10 cellular contexts compared by ENCODE assay signal in the genomic region with DNA sequence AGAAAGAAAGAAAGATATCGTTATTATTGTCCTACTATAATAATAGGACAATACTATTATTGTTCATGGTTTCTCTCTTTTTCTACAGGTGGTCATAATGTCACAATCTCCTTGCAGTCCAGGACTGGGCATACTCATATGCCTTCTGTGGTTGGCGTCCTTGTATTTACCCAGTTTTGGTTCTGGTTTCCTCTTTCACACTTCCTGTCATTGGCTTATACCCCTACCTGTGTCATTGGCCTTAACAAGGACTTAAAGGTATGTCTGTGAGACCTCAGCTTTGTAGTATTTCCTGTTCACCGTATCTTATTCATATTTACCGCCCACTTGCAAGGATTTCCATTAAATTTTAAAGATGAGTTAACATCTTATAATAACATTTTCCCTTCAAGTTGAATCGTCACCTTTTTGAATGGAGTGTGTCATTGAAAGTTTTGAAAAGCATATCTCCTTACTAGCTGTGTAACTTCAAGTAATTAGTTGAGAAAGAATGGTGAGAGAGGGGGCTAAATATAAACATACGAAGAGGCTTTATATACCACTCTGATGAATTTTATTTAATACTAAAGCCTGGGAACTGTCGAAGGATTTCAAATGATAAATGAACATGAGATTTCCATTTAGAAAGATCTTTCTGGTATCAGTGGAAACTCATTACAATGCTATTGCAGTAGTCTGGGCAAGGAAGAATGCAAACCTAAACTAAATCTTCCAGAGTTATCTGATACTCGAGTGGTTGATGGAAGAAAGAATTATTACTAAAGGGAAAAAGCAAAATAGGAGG. TPM values are rescaled to one million over a fixed set of nuclear protein-coding genes. Genes with fewer than 3 reads are reported as not detected.
DNase-seq lines count a peak whose midpoint lies in the region; ATAC-seq, FAIRE-seq and TF ChIP-seq lines count a peak whose summit lies in the region.
"Had no signal": no experiment of that assay in that cellular context is flagged by ENCODE, and none has a peak within 500 bp of the region (broad histone marks: within the 10 kb centered on the region; RNA-seq: fewer than 3 reads in every experiment).

No MANE protein-coding gene starts in this region.

- CTCF ChIA-PET in CD4-positive, alpha-beta T cell (lab: Charles Lee) = no interaction called here
- CTCF ChIA-PET in OCI-LY7 (lab: Charles Lee; ENCODE audit: unreplicated experiment) = no interaction called here

- no peaks in the 10 kb centered on the region for H3K9me2 ChIP-seq in OCI-LY7 (ENCODE audit: insufficient read depth, low read length)

- H3K9me3 Mint-ChIP-seq in CD4-positive, alpha-beta T cell = no peaks in the 10 kb centered on the region
- H3K9me3 Mint-ChIP-seq in HFFc6 = no peaks in the 10 kb centered on the region
- H3K9me3 Mint-ChIP-seq in activated naive CD8-positive, alpha-beta T cell treated with anti-CD3 and anti-CD28 coated beads, Interleukin-2, amount 50 U/mL, for 24 hours = no peaks in the 10 kb centered on the region
- no peaks in the 10 kb centered on the region for H3K9me3 Mint-ChIP-seq in neural progenitor cell

- H3K27ac Mint-ChIP-seq in CD4-positive, alpha-beta T cell = no peak overlapping the region
- peak overlapping the region; percentile 95 for H3K27ac Mint-ChIP-seq in HFFc6
- peak overlapping the region; percentile 94 for H3K27ac Mint-ChIP-seq in activated naive CD8-positive, alpha-beta T cell treated with anti-CD3 and anti-CD28 coated beads, Interleukin-2, amount 50 U/mL, for 24 hours
- H3K27ac Mint-ChIP-seq in neural progenitor cell = peak overlapping the region; percentile 46

- H2AFZ ChIP-seq in neural progenitor cell (replicated peaks) = no peak overlapping the region
- no peak overlapping the region for H2AFZ ChIP-seq in OCI-LY7 (ENCODE audit: low read length)

- WGBS in testis, 2 donors = 75 to 78% methylated on average over 8 of the region's 8 CpGs

- no peaks in the 10 kb centered on the region for H3K9me3 ChIP-seq in CD4-positive, alpha-beta T cell (ENCODE audit: control insufficient read depth, low read length)
- no peaks in the 10 kb centered on the region for H3K9me3 ChIP-seq in neural progenitor cell (ENCODE audit: low read depth)
- H3K9me3 ChIP-seq in OCI-LY7 (ENCODE audit: low read length) = no peaks in the 10 kb centered on the region
- H3K9me3 ChIP-seq in testis = no peaks in the 10 kb centered on the region
- H3K9me3 ChIP-seq: body of pancreas had no signal

- peak; percentile 46 for ATAC-seq in CD4-positive, alpha-beta T cell (ENCODE audit: poor library complexity)
- peak; percentile 95 for ATAC-seq in activated naive CD8-positive, alpha-beta T cell treated with anti-CD3 and anti-CD28 coated beads, Interleukin-2, amount 50 U/mL, for 24 hours
- ATAC-seq in HG02840 (IDR thresholded peaks at IDR 0.05; ENCODE audit: low FRiP score, unreplicated experiment) = no peak

- DNase-seq in CD4-positive, alpha-beta T cell = no peak
- DNase-seq in HFFc6 (no peak), neural progenitor cell (ENCODE audit: low spot score) (no peak), D721Med (ENCODE audit: insufficient read length, low spot score) (no peak), OCI-LY7 (ENCODE audit: low spot score) (no peak), testis (no peak)
- no peak for DNase-seq in activated naive CD8-positive, alpha-beta T cell treated with anti-CD3 and anti-CD28 coated beads, Interleukin-2, amount 50 U/mL, for 24 hours
- DNase-seq: DMS153 had no signal

- no peaks in the 10 kb centered on the region for H3K4me1 ChIP-seq in neural progenitor cell
- H3K4me1 ChIP-seq in OCI-LY7 (ENCODE audit: insufficient read depth, low read length, poor library complexity, severe bottlenecking) = no peaks in the 10 kb centered on the region
- H3K4me1 ChIP-seq in testis = peaks cover 11% of the 10 kb centered on the region
- H3K4me1 ChIP-seq: body of pancreas had no signal

- H3K36me3 ChIP-seq in neural progenitor cell (no peaks in the 10 kb centered on the region), OCI-LY7 (ENCODE audit: insufficient read depth, low read length) (peaks cover 67% of the 10 kb centered on the region), testis (ENCODE audit: low read depth, missing control alignments) (no peaks in the 10 kb centered on the region)

- no peak for TF ChIP-seq CTCF in CD4-positive, alpha-beta T cell (IDR thresholded peaks at IDR 0.05)
- TF ChIP-seq CTCF in HFFc6 (IDR thresholded peaks at IDR 0.05) (no peak), neural progenitor cell (IDR thresholded peaks at IDR 0.05) (no peak), D721Med (IDR thresholded peaks at IDR 0.05; ENCODE audit: insufficient read depth, missing control alignments) (no peak), OCI-LY7 (conservative IDR thresholded peaks at IDR 0.05; ENCODE audit: low read length) (no peak), testis (IDR thresholded peaks at IDR 0.05) (no peak)

- no peak overlapping the region for H3K4me2 ChIP-seq in neural progenitor cell
- no peak overlapping the region for H3K4me2 ChIP-seq in OCI-LY7 (ENCODE audit: low read length)

- POLR2A ChIA-PET in CD4-positive, alpha-beta T cell (lab: Charles Lee) = no interaction called here
- POLR2A ChIA-PET in OCI-LY7 (lab: Charles Lee) = no interaction called here

- H3K27me3 Mint-ChIP-seq in CD4-positive, alpha-beta T cell = no peaks in the 10 kb centered on the region
- H3K27me3 Mint-ChIP-seq in HFFc6 (ENCODE audit: insufficient read depth) (no peaks in the 10 kb centered on the region; the same call in 1 of the 2 replicates), neural progenitor cell (ENCODE audit: insufficient read depth, low read depth) (peaks cover 2% of the 10 kb centered on the region)
- no peaks in the 10 kb centered on the region for H3K27me3 Mint-ChIP-seq in activated naive CD8-positive, alpha-beta T cell treated with anti-CD3 and anti-CD28 coated beads, Interleukin-2, amount 50 U/mL, for 24 hours

- no peaks in the 10 kb centered on the region for H3K27me3 ChIP-seq in CD4-positive, alpha-beta T cell (ENCODE audit: control insufficient read depth, insufficient read depth, low read length)
- H3K27me3 ChIP-seq in neural progenitor cell (no peaks in the 10 kb centered on the region), testis (no peaks in the 10 kb centered on the region)
- H3K27me3 ChIP-seq: body of pancreas had no signal

- H3K4me3 Mint-ChIP-seq in CD4-positive, alpha-beta T cell = no peak overlapping the region
- H3K4me3 Mint-ChIP-seq in HFFc6 = peak overlapping the region; percentile 77
- peak overlapping the region; percentile 59 for H3K4me3 Mint-ChIP-seq in activated naive CD8-positive, alpha-beta T cell treated with anti-CD3 and anti-CD28 coated beads, Interleukin-2, amount 50 U/mL, for 24 hours
- no peak overlapping the region for H3K4me3 Mint-ChIP-seq in neural progenitor cell

- FAIRE-seq in D721Med (lab: Jason Lieb, UNC) = no peak

- no peak overlapping the region for H3K27ac ChIP-seq in CD4-positive, alpha-beta T cell (ENCODE audit: low read depth, low read length)
- no peak overlapping the region for H3K27ac ChIP-seq in neural progenitor cell
- no peak overlapping the region for H3K27ac ChIP-seq in OCI-LY7 (ENCODE audit: low read depth, low read length, poor library complexity, severe bottlenecking)
- H3K27ac ChIP-seq in testis = peak overlapping the region in 1 of 2 donors; percentile 48

- H3K79me2 ChIP-seq in neural progenitor cell (ENCODE audit: low read depth) = no peaks in the 10 kb centered on the region
- no peaks in the 10 kb centered on the region for H3K79me2 ChIP-seq in OCI-LY7 (ENCODE audit: insufficient read depth, low read depth, low read length)

- peaks cover 62% of the 10 kb centered on the region for H3K36me3 Mint-ChIP-seq in CD4-positive, alpha-beta T cell (ENCODE audit: low read depth)
- peaks cover 36% of the 10 kb centered on the region for H3K36me3 Mint-ChIP-seq in HFFc6 (ENCODE audit: low read depth)
- H3K36me3 Mint-ChIP-seq in activated naive CD8-positive, alpha-beta T cell treated with anti-CD3 and anti-CD28 coated beads, Interleukin-2, amount 50 U/mL, for 24 hours (ENCODE audit: low read depth) = peaks cover 42% of the 10 kb centered on the region
- peaks cover 9% of the 10 kb centered on the region for H3K36me3 Mint-ChIP-seq in neural progenitor cell

- H3K4me3 ChIP-seq in neural progenitor cell (no peak overlapping the region), OCI-LY7 (ENCODE audit: low read depth, low read length, poor library complexity, severe bottlenecking) (no peak overlapping the region), testis (no peak overlapping the region)
- H3K4me3 ChIP-seq: body of pancreas had no signal

- peaks cover 5% of the 10 kb centered on the region for H3F3A ChIP-seq in neural progenitor cell (ENCODE audit: low read depth)

- no peaks in the 10 kb centered on the region for H4K20me1 ChIP-seq in neural progenitor cell (ENCODE audit: low read depth)
- no peaks in the 10 kb centered on the region for H4K20me1 ChIP-seq in OCI-LY7 (ENCODE audit: insufficient read depth, low read length)

- TF ChIP-seq POLR2A in testis (IDR thresholded peaks at IDR 0.05) = no peak

- no peak overlapping the region for H3K9ac ChIP-seq in neural progenitor cell

- no TSS peak for BruUV-seq in OCI-LY7 (replicated peaks; lab: Mats Ljungman, UMichigan)

- intact Hi-C loops in CD4-positive, alpha-beta T cell (cut with DNase I, micrococcal nuclease) = loop anchor here in 1 of 2 experiments (10.0 kb wide), 1 partner anchor 57 kb away; no protein-coding TSS in a partner anchor
- intact Hi-C loops in OCI-LY7 (cut with micrococcal nuclease; ENCODE audit: unreplicated experiment) (no loop called here), testis (cut with DNase I; ENCODE audit: low total_unique reads) (no loop called here)

- peaks cover 10% of the 10 kb centered on the region for H3K4me1 Mint-ChIP-seq in CD4-positive, alpha-beta T cell (ENCODE audit: low read depth)
- H3K4me1 Mint-ChIP-seq in HFFc6 (ENCODE audit: low read depth) = peaks cover 72% of the 10 kb centered on the region
- H3K4me1 Mint-ChIP-seq in activated naive CD8-positive, alpha-beta T cell treated with anti-CD3 and anti-CD28 coated beads, Interleukin-2, amount 50 U/mL, for 24 hours = peaks cover 38% of the 10 kb centered on the region
- H3K4me1 Mint-ChIP-seq in neural progenitor cell = no peaks in the 10 kb centered on the region

RNA-seq across cellular contexts. Expression of a gene that starts 36.6 kb away (rescaled TPM):
- total RNA-seq in CD4-positive, alpha-beta T cell = under 1 TPM in 1 of 2 experiments, not detected in 1; 0.14 TPM
- total RNA-seq in HFFc6 (2021; fragmentation: NEBNext Ultra II Directional; extraction: Animal tissue kit (Norgen Biotek cat#: 25700)) = under 1 TPM in 5 of 6 experiments, not detected in 1; 0.09 to 0.33 (median 0.26) TPM
- total RNA-seq in neural progenitor cell (ENCODE audit: low replicate concordance) = not detected in 2 replicates
- total RNA-seq in OCI-LY7 (2014; rRNA removed; shearing (Covaris generic)) = not detected in 2 replicates
- total RNA-seq in OCI-LY7 (2022) = not detected in 2 replicates
- under 1 TPM; 0.16 to 0.37 TPM for total RNA-seq in testis
- 0.71 TPM for polyA plus RNA-seq in testis (ENCODE audit: insufficient read depth, low read depth, low replicate concordance)
- total RNA-seq: body of pancreas had no signal

RNA-seq across cellular contexts. Expression of a gene that starts 37.0 kb away (rescaled TPM):
- under 1 TPM; 0.16 to 0.42 TPM for total RNA-seq in CD4-positive, alpha-beta T cell
- 10 to 100 TPM; 49.3 to 93.2 (median 55.7) TPM for total RNA-seq in HFFc6 (2021; fragmentation: NEBNext Ultra II Directional; extraction: Animal tissue kit (Norgen Biotek cat#: 25700))
- 42.8 and 45.8 TPM in 2 replicates for total RNA-seq in neural progenitor cell (ENCODE audit: low replicate concordance)
- total RNA-seq in OCI-LY7 (2014; rRNA removed; shearing (Covaris generic)) = 6.6 and 10.9 TPM in 2 replicates
- total RNA-seq in OCI-LY7 (2022) = 11.0 and 12.2 TPM in 2 replicates
- 10 to 100 TPM; 47.5 to 49.7 TPM for total RNA-seq in testis
- polyA plus RNA-seq in testis (ENCODE audit: insufficient read depth, low read depth, low replicate concordance) = 35.0 TPM

Comparison
In these comparisons a context has a peak if more than half of its experiments do, and no peak if none do; other contexts are left out.
1. H3K4me3 Mint-ChIP-seq: peak in HFFc6 (single experiment) and activated naive CD8-positive, alpha-beta T cell treated with anti-CD3 and anti-CD28 coated beads, Interleukin-2, amount 50 U/mL, for 24 hours (single experiment); none in CD4-positive, alpha-beta T cell (single experiment) and neural progenitor cell (single experiment).
2. RNA of a gene that starts 37.0 kb away (total RNA-seq): 49.3 to 93.2 TPM in HFFc6, 47.5 to 49.7 TPM in testis, 42.8 to 45.8 TPM in neural progenitor cell and 6.6 to 12.2 TPM in OCI-LY7; 0.16 to 0.42 TPM in CD4-positive, alpha-beta T cell; every median in the first group is over 4 times any median in the second.